Comparison of ENCODE assay signal across 14 cellular contexts in the genomic region with DNA sequence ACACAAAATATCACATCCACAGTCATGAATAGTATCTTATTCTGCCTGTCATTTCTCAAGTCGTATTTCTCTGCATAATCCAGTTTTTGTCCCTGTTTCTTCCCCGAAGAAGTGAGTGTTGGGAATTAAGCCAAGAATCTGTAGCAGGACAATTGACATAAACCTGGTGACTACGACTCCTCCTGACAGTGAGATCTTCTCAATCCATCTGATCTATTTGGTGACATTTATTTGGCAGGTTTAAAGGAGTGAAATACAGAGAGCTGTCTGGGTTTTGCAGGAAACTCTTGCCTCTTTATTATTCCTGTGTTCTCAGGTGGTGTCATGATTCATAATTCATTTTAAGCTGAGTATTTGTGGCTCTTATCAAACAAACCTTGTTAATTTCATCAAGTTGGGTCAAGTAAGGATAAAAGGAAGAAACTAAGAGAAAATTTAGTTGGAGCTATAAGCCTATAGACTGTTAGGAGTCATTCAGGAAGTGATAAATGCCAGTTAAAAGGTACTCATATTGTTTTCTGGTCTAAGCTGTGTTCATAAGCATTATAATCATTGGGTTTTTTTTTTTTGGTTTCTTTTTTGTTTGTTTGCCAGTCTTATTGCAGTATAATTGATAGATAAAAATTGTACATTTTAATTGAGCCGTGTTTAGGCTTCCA.
DNase-seq lines count a peak whose midpoint lies in the region; ATAC-seq lines count a peak whose summit lies in the region.
"Had no signal": no experiment of that assay in that cellular context is flagged by ENCODE, and none has a peak within 500 bp of the region (broad histone marks: within the 10 kb centered on the region; RNA-seq: fewer than 3 reads in every experiment).

No MANE protein-coding gene starts in this region.

- no peaks in the 10 kb centered on the region for H3K9me3 ChIP-seq in SK-N-MC (ENCODE audit: low read depth, low read length)
- H3K9me3 ChIP-seq in mesenchymal stem cell (ENCODE audit: control insufficient read depth, low read length) = no peaks in the 10 kb centered on the region
- H3K9me3 ChIP-seq in Karpas-422 (ENCODE audit: low read length) = no peaks in the 10 kb centered on the region
- H3K9me3 ChIP-seq: BE2C, SJCRH30 had no signal

- H2AFZ ChIP-seq in mesenchymal stem cell (ENCODE audit: low read depth, low read length) = no peak overlapping the region
- H2AFZ ChIP-seq in Karpas-422 (ENCODE audit: low read length) = no peak overlapping the region

- H2BK12ac ChIP-seq in mesenchymal stem cell (ENCODE audit: low read length in 2 of 2) = no peak overlapping the region

- H4K20me1 ChIP-seq in Karpas-422 (ENCODE audit: insufficient read depth, low read depth, low read length) = no peaks in the 10 kb centered on the region

- no peak overlapping the region for H4K8ac ChIP-seq in mesenchymal stem cell (ENCODE audit: low read length)

- H3K4me1 ChIP-seq in mesenchymal stem cell (ENCODE audit: control insufficient read depth, insufficient read depth, low read depth, low read length) = no peaks in the 10 kb centered on the region
- no peaks in the 10 kb centered on the region for H3K4me1 ChIP-seq in Karpas-422 (ENCODE audit: low read length)
- H3K4me1 ChIP-seq: SJCRH30 had no signal

- H2BK120ac ChIP-seq in mesenchymal stem cell (ENCODE audit: low read depth, low read length) = no peak overlapping the region

- H3K9ac ChIP-seq in SK-N-MC (ENCODE audit: insufficient read length) (no peak overlapping the region), mesenchymal stem cell (ENCODE audit: low read length) (no peak overlapping the region), Karpas-422 (ENCODE audit: low read length) (no peak overlapping the region)

- no peak overlapping the region for H2BK5ac ChIP-seq in mesenchymal stem cell (ENCODE audit: low read depth, low read length, poor library complexity, severe bottlenecking)

- H3K4me2 ChIP-seq in mesenchymal stem cell (ENCODE audit: low read length, poor library complexity, severe bottlenecking) (no peak overlapping the region), Karpas-422 (ENCODE audit: low read depth, low read length, poor library complexity, severe bottlenecking) (no peak overlapping the region)

- H3K79me1 ChIP-seq in mesenchymal stem cell (replicated peaks; ENCODE audit: low read length, poor library complexity, severe bottlenecking) = no peaks in the 10 kb centered on the region

- H3K4me3 ChIP-seq in SK-N-MC = peak overlapping the region; percentile 47
- H3K4me3 ChIP-seq in mesenchymal stem cell (ENCODE audit: insufficient read depth in 1 of 2, low read depth in 1 of 2, low read length in 2 of 2) = no peak overlapping the region
- no peak overlapping the region for H3K4me3 ChIP-seq in Karpas-422 (ENCODE audit: low read length)
- H3K4me3 ChIP-seq: SJCRH30 had no signal

- no peak overlapping the region for H2AK5ac ChIP-seq in mesenchymal stem cell (ENCODE audit: low read length, severe bottlenecking)

- DNase-seq in COLO829 (ENCODE audit: low spot score) (peak; percentile 8), NCI-H2029 treated with DMSO at 0.1 percent for 48 hours (lab: John Stamatoyannopoulos, UW) (peak; percentile 71), SK-N-MC (ENCODE audit: low read depth, low spot score) (no peak), lung microvascular endothelial cell (ENCODE audit: low read depth in 2 of 2) (peak; percentile 12 to 24), mesenchymal stem cell (no peak), Karpas-422 (no peak), dedifferentiated amniotic fluid mesenchymal stem cell (ENCODE audit: extremely low spot score) (no peak)
- DNase-seq: BE2C; CD4-positive, alpha-beta memory T cell; Kasumi-1; NCI-H2171 treated with DMSO at 0.1 percent for 48 hours; SJCRH30; T-cell had no signal

- no peak overlapping the region for H4K91ac ChIP-seq in mesenchymal stem cell (ENCODE audit: low read length)

- no peaks in the 10 kb centered on the region for H3K9me2 ChIP-seq in Karpas-422 (replicated peaks; ENCODE audit: insufficient read depth, low read length)

- H2BK15ac ChIP-seq in mesenchymal stem cell (ENCODE audit: low read depth, poor library complexity, severe bottlenecking) = no peak overlapping the region

- no peak overlapping the region for H3K23ac ChIP-seq in mesenchymal stem cell (ENCODE audit: low read length in 2 of 2)

- ATAC-seq in GM19395 (IDR thresholded peaks at IDR 0.05; ENCODE audit: unreplicated experiment) = no peak
- ATAC-seq: T-cell had no signal

- no peak overlapping the region for H3K14ac ChIP-seq in mesenchymal stem cell (ENCODE audit: low read length in 2 of 2)

- no peaks in the 10 kb centered on the region for H3K79me2 ChIP-seq in Karpas-422 (ENCODE audit: low read length)

- H3K27ac ChIP-seq in SK-N-MC (peak overlapping the region; percentile 54; the same call in 1 of the 2 replicates), mesenchymal stem cell (ENCODE audit: low read length, poor library complexity, severe bottlenecking) (no peak overlapping the region), Karpas-422 (ENCODE audit: low read length) (no peak overlapping the region)
- H3K27ac ChIP-seq: SJCRH30 had no signal

- no peak overlapping the region for H3K18ac ChIP-seq in mesenchymal stem cell (ENCODE audit: low read depth in 1 of 2, low read length in 2 of 2)

- H3K4ac ChIP-seq in mesenchymal stem cell (ENCODE audit: low read depth in 1 of 2, low read length in 2 of 2) = no peak overlapping the region

- H3K36me3 ChIP-seq in SK-N-MC (ENCODE audit: insufficient read depth, low read length) (no peaks in the 10 kb centered on the region), mesenchymal stem cell (ENCODE audit: control insufficient read depth in 1 of 2, insufficient read depth in 2 of 2, low read depth in 1 of 2, low read length in 2 of 2) (no peaks in the 10 kb centered on the region), Karpas-422 (ENCODE audit: insufficient read depth, low read length) (no peaks in the 10 kb centered on the region)
- H3K36me3 ChIP-seq: BE2C, SJCRH30 had no signal

- WGBS in mesenchymal stem cell = 92% methylated on average over 4 of the region's 4 CpGs

- H3K27me3 ChIP-seq in mesenchymal stem cell (ENCODE audit: control insufficient read depth in 1 of 2, insufficient read depth in 1 of 2, low read length in 2 of 2) (no peaks in the 10 kb centered on the region), Karpas-422 (ENCODE audit: low read length) (no peaks in the 10 kb centered on the region)
- H3K27me3 ChIP-seq: BE2C, SJCRH30 had no signal

Comparison
In these comparisons a context has a peak if more than half of its experiments do, and no peak if none do; other contexts are left out.
1. DNase-seq: peak in COLO829 (single experiment), NCI-H2029 treated with DMSO at 0.1 percent for 48 hours (single experiment) and lung microvascular endothelial cell (2 of 2); none in SK-N-MC (single experiment), mesenchymal stem cell (single experiment), Karpas-422 (single experiment) and dedifferentiated amniotic fluid mesenchymal stem cell (single experiment).